In genomic region chr7:104895851-104896236, GRCh38 we compare ENCODE assay signal across 24 cellular contexts.
"Had no signal": no experiment of that assay in that cellular context is flagged by ENCODE, and none has a peak within 500 bp of the region (broad histone marks: within the 10 kb centered on the region; RNA-seq: fewer than 3 reads in every experiment).

No MANE protein-coding gene starts in this region.

- H3K27ac ChIP-seq: ascending aorta, coronary artery, gastroesophageal sphincter, neutrophil, right lobe of liver, thoracic aorta, VCaP had no signal

- H3K36me3 ChIP-seq: ascending aorta, gastroesophageal sphincter, neutrophil, right lobe of liver, thoracic aorta had no signal

- H3K4me3 ChIP-seq: ascending aorta, coronary artery, gastroesophageal sphincter, right lobe of liver, thoracic aorta had no signal

- H3K27me3 ChIP-seq: ascending aorta, gastroesophageal sphincter, neutrophil, right lobe of liver had no signal

- FAIRE-seq: kidney, TTC549, urothelium cell line had no signal

- DNase-seq: activated CD4-positive, alpha-beta T cell treated with anti-CD3 and anti-CD28 coated beads for 4 hours; activated CD4-positive, alpha-beta T cell treated with anti-CD3 and anti-CD28 coated beads, Interleukin-2, amount 50 U/mL, for 48 hours; activated CD8-positive, alpha-beta memory T cell treated with anti-CD3 and anti-CD28 coated beads for 24 hours; activated gamma-delta T cell; activated naive CD4-positive, alpha-beta T cell treated with anti-CD3 and anti-CD28 coated beads, Interleukin-2, amount 10 ng/mL, durations not matched to agents 7 days and 5 days; activated naive CD8-positive, alpha-beta T cell treated with anti-CD3 and anti-CD28 coated beads, Interleukin-2, amount 10 ng/mL, durations not matched to agents 7 days and 5 days; effector memory CD8-positive, alpha-beta T cell; erythroblast; immature natural killer cell; kidney; left colon; naive B cell; nephron progenitor cell; right lobe of liver; stimulated activated CD4-positive, alpha-beta T cell treated with anti-CD3 and anti-CD28 coated beads, Interleukin-2, amount 100 ng/mL, for 48 hours; stimulated activated naive CD8-positive, alpha-beta T cell treated with anti-CD3 and anti-CD28 coated beads, Interleukin-15, Interleukin-2, amounts not matched to agents 100 U/mL and 50 U/mL, for 24 hours had no signal

- H3K9me3 ChIP-seq: ascending aorta, gastroesophageal sphincter, neutrophil, right lobe of liver, thoracic aorta had no signal

- ATAC-seq: effector memory CD8-positive, alpha-beta T cell; gastroesophageal sphincter; left colon; stimulated activated naive CD8-positive, alpha-beta T cell treated with anti-CD3 and anti-CD28 coated beads, Interleukin-15, Interleukin-2, amounts not matched to agents 100 U/mL and 50 U/mL, for 24 hours had no signal

- H3K4me1 ChIP-seq: ascending aorta, gastroesophageal sphincter, right lobe of liver had no signal
